Comparison of ENCODE assay signal across 20 cellular contexts in the genomic region with DNA sequence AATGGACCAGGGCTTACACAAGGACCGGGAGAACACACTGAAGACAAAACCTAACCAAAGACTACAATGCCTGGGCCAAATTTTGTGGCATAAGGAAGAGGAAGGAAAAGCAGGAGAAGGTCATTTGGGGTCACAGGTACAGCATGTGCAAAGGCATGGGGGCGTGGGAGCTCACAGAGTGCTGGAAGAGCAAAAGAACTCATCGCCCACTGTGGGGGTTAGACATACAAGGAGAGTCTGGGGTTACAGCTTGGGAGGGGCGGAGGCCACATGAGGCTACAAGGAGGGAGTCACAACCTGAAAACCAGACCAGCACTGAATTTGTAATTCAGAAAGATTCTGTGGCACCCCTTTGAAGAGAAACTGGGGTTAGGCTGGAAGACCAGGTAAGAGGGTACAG. TPM values are rescaled to one million over a fixed set of nuclear protein-coding genes. Genes with fewer than 3 reads are reported as not detected.
DNase-seq lines count a peak whose midpoint lies in the region; ATAC-seq, FAIRE-seq and TF ChIP-seq lines count a peak whose summit lies in the region.
"Had no signal": no experiment of that assay in that cellular context is flagged by ENCODE, and none has a peak within 500 bp of the region (broad histone marks: within the 10 kb centered on the region; RNA-seq: fewer than 3 reads in every experiment).

No MANE protein-coding gene starts in this region.

- no peak overlapping the region for H2AFZ ChIP-seq in MM.1S (ENCODE audit: low read length)
- H2AFZ ChIP-seq in astrocyte (ENCODE audit: low read depth, low read length): no peak overlapping the region

- peaks cover 10% of the 10 kb centered on the region for H3K4me1 Mint-ChIP-seq in astrocyte (ENCODE audit: low read depth, unreplicated experiment)
- H3K4me1 Mint-ChIP-seq in stimulated activated naive CD8-positive, alpha-beta T cell treated with anti-CD3 and anti-CD28 coated beads, Interleukin-15, amount 100 ng/mL, for 72 hours: peaks cover 31% of the 10 kb centered on the region

- no peaks in the 10 kb centered on the region for H3K9me3 ChIP-seq in right atrium auricular region
- no peaks in the 10 kb centered on the region for H3K9me3 ChIP-seq in right cardiac atrium (ENCODE audit: control insufficient read depth, low read length)
- no peaks in the 10 kb centered on the region for H3K9me3 ChIP-seq in MM.1S (replicated peaks; ENCODE audit: insufficient read depth, low read length)
- no peaks in the 10 kb centered on the region for H3K9me3 ChIP-seq in astrocyte (ENCODE audit: insufficient read depth, low read depth, low read length)
- H3K9me3 ChIP-seq: colonic mucosa, lower lobe of right lung, ovary, suprapubic skin had no signal

- WGBS in right cardiac atrium: 87% methylated on average over 4 of the region's 4 CpGs

- peaks cover 4% of the 10 kb centered on the region for H3K36me3 Mint-ChIP-seq in astrocyte (ENCODE audit: low read depth, unreplicated experiment)

- DNase-seq in right atrium auricular region (ENCODE audit: low spot score): peak; percentile 18
- DNase-seq in right cardiac atrium: no peak
- DNase-seq in MM.1S: no peak
- DNase-seq in astrocyte (ENCODE audit: low read depth): no peak
- DNase-seq in stimulated activated naive CD8-positive, alpha-beta T cell treated with anti-CD3 and anti-CD28 coated beads, Interleukin-15, amount 100 ng/mL, for 72 hours: no peak
- no peak for DNase-seq in RCC 7860 (ENCODE audit: low spot score)
- DNase-seq in dedifferentiated amniotic fluid mesenchymal stem cell (ENCODE audit: extremely low spot score): no peak
- DNase-seq: activated CD4-positive, alpha-beta T cell treated with anti-CD3 and anti-CD28 coated beads for 4 hours; colonic mucosa; DMS153; lower lobe of right lung; NCI-H1417; NCI-H2171; NCI-H69; ovary; SHP77 treated with DMSO at 0.1 percent for 48 hours; stimulated activated CD4-positive, alpha-beta T cell treated with anti-CD3 and anti-CD28 coated beads, Interleukin-2, amount 100 ng/mL, for 48 hours; T-helper 9 cell had no signal

- ATAC-seq in right cardiac atrium: no peak
- ATAC-seq in stimulated activated naive CD8-positive, alpha-beta T cell treated with anti-CD3 and anti-CD28 coated beads, Interleukin-15, amount 100 ng/mL, for 72 hours: peak; percentile 52
- no peak for ATAC-seq in HG02610 (IDR thresholded peaks at IDR 0.05; ENCODE audit: unreplicated experiment)
- ATAC-seq: lower lobe of right lung had no signal

- H3K9ac ChIP-seq in MM.1S (ENCODE audit: low read length) (no peak overlapping the region; the same call in 1 of the 2 replicates), astrocyte (ENCODE audit: low read length) (no peak overlapping the region)

- H3K4me1 ChIP-seq in right atrium auricular region (no peaks in the 10 kb centered on the region), right cardiac atrium (ENCODE audit: control insufficient read depth, insufficient read depth, low read length) (no peaks in the 10 kb centered on the region), MM.1S (ENCODE audit: low read length) (peaks cover 12% of the 10 kb centered on the region), astrocyte (ENCODE audit: insufficient read depth, low read length) (no peaks in the 10 kb centered on the region)
- H3K4me1 ChIP-seq: colonic mucosa, lower lobe of right lung, suprapubic skin had no signal

- H3K27me3 Mint-ChIP-seq in astrocyte (ENCODE audit: low read depth, unreplicated experiment): no peaks in the 10 kb centered on the region
- H3K27me3 Mint-ChIP-seq in stimulated activated naive CD8-positive, alpha-beta T cell treated with anti-CD3 and anti-CD28 coated beads, Interleukin-15, amount 100 ng/mL, for 72 hours: no peaks in the 10 kb centered on the region

- no peaks in the 10 kb centered on the region for H3K9me3 Mint-ChIP-seq in astrocyte (ENCODE audit: unreplicated experiment)
- H3K9me3 Mint-ChIP-seq in stimulated activated naive CD8-positive, alpha-beta T cell treated with anti-CD3 and anti-CD28 coated beads, Interleukin-15, amount 100 ng/mL, for 72 hours: no peaks in the 10 kb centered on the region

- H3F3A ChIP-seq in MM.1S (ENCODE audit: insufficient read depth, low read length): peaks cover 11% of the 10 kb centered on the region

- H3K4me3 Mint-ChIP-seq in astrocyte (ENCODE audit: unreplicated experiment): peak overlapping the region; percentile 28
- H3K4me3 Mint-ChIP-seq in stimulated activated naive CD8-positive, alpha-beta T cell treated with anti-CD3 and anti-CD28 coated beads, Interleukin-15, amount 100 ng/mL, for 72 hours: peak overlapping the region; percentile 16 to 59

- no peaks in the 10 kb centered on the region for H3K9me2 ChIP-seq in MM.1S (replicated peaks; ENCODE audit: insufficient read depth, low read length)

- H3K27ac ChIP-seq in right atrium auricular region (no peak overlapping the region), right cardiac atrium (ENCODE audit: low read length) (no peak overlapping the region), MM.1S (ENCODE audit: low read length) (peak overlapping the region; percentile 45; the same call in 1 of the 2 replicates), astrocyte (ENCODE audit: low read depth, low read length) (no peak overlapping the region)
- H3K27ac ChIP-seq: colonic mucosa, lower lobe of right lung, ovary, suprapubic skin had no signal

- H4K20me1 ChIP-seq in MM.1S (ENCODE audit: insufficient read depth, low read length) (no peaks in the 10 kb centered on the region), astrocyte (ENCODE audit: insufficient read depth, low read length) (peaks cover 29% of the 10 kb centered on the region)

- TF ChIP-seq CTCF in right atrium auricular region (IDR thresholded peaks at IDR 0.05): no peak
- TF ChIP-seq CTCF in MM.1S (IDR thresholded peaks at IDR 0.05; ENCODE audit: low read length): no peak
- TF ChIP-seq CTCF in astrocyte (IDR thresholded peaks at IDR 0.05; ENCODE audit: insufficient read depth, low read depth, low read length): no peak

- H3K27ac Mint-ChIP-seq in astrocyte (ENCODE audit: unreplicated experiment): peak overlapping the region; percentile 60
- H3K27ac Mint-ChIP-seq in stimulated activated naive CD8-positive, alpha-beta T cell treated with anti-CD3 and anti-CD28 coated beads, Interleukin-15, amount 100 ng/mL, for 72 hours: peak overlapping the region; percentile 2 to 23

- peaks cover 62% of the 10 kb centered on the region for H3K79me2 ChIP-seq in MM.1S (ENCODE audit: low read length)
- H3K79me2 ChIP-seq in astrocyte (ENCODE audit: insufficient read depth, low read length): peaks cover 73% of the 10 kb centered on the region

- no peak overlapping the region for H3K4me3 ChIP-seq in right atrium auricular region
- no peak overlapping the region for H3K4me3 ChIP-seq in right cardiac atrium (ENCODE audit: low read length)
- H3K4me3 ChIP-seq in MM.1S (ENCODE audit: low read length): no peak overlapping the region
- H3K4me3 ChIP-seq in astrocyte (ENCODE audit: insufficient read depth, low read depth, low read length): no peak overlapping the region
- H3K4me3 ChIP-seq: colonic mucosa, lower lobe of right lung, ovary, suprapubic skin had no signal

- H3K4me2 ChIP-seq in MM.1S (ENCODE audit: low read depth, low read length): peak overlapping the region; percentile 55
- no peak overlapping the region for H3K4me2 ChIP-seq in astrocyte (ENCODE audit: low read length)

- H3K36me3 ChIP-seq in right atrium auricular region: peaks cover 8% of the 10 kb centered on the region
- no peaks in the 10 kb centered on the region for H3K36me3 ChIP-seq in MM.1S (replicated peaks; ENCODE audit: insufficient read depth, low read length)
- peaks cover 4% of the 10 kb centered on the region for H3K36me3 ChIP-seq in astrocyte (ENCODE audit: insufficient read depth, low read length)
- H3K36me3 ChIP-seq: colonic mucosa, ovary had no signal

- intact Hi-C loops in right cardiac atrium (cut with DNase I): no loop called here

- H3K27me3 ChIP-seq in right atrium auricular region (no peaks in the 10 kb centered on the region), right cardiac atrium (ENCODE audit: control insufficient read depth, insufficient read depth) (no peaks in the 10 kb centered on the region), MM.1S (replicated peaks; ENCODE audit: insufficient read depth, low read length) (no peaks in the 10 kb centered on the region), astrocyte (ENCODE audit: insufficient read depth, low read length) (no peaks in the 10 kb centered on the region)
- H3K27me3 ChIP-seq: colonic mucosa, ovary, suprapubic skin had no signal

- no peak for FAIRE-seq in astrocyte (lab: Jason Lieb, UNC)
- no peak for FAIRE-seq in RCC 7860 (lab: Jason Lieb, UNC)

RNA-seq across cellular contexts. Expression of gene PUS7, which starts 9.7 kb away (rescaled TPM):
- 1 to 10 TPM; 4.3 to 7.8 TPM for total RNA-seq in right atrium auricular region
- 1 to 10 TPM; 5.0 to 7.4 (median 5.8) TPM for total RNA-seq in right cardiac atrium
- polyA plus RNA-seq in right cardiac atrium: 2.1 TPM
- total RNA-seq in astrocyte: 27.0 and 29.5 TPM in 2 replicates

RNA-seq across cellular contexts. Expression of gene RINT1, which starts 19.6 kb away (rescaled TPM):
- total RNA-seq in right atrium auricular region (10 to 100 TPM; 11.6 to 11.9 TPM), right cardiac atrium (10 to 100 TPM; 11.8 to 12.5 (median 12.2) TPM), astrocyte (28.0 and 28.1 TPM in 2 replicates)
- 9.9 TPM for polyA plus RNA-seq in right cardiac atrium
